ENCODE assay signal across 1 cellular context in the genomic region with DNA sequence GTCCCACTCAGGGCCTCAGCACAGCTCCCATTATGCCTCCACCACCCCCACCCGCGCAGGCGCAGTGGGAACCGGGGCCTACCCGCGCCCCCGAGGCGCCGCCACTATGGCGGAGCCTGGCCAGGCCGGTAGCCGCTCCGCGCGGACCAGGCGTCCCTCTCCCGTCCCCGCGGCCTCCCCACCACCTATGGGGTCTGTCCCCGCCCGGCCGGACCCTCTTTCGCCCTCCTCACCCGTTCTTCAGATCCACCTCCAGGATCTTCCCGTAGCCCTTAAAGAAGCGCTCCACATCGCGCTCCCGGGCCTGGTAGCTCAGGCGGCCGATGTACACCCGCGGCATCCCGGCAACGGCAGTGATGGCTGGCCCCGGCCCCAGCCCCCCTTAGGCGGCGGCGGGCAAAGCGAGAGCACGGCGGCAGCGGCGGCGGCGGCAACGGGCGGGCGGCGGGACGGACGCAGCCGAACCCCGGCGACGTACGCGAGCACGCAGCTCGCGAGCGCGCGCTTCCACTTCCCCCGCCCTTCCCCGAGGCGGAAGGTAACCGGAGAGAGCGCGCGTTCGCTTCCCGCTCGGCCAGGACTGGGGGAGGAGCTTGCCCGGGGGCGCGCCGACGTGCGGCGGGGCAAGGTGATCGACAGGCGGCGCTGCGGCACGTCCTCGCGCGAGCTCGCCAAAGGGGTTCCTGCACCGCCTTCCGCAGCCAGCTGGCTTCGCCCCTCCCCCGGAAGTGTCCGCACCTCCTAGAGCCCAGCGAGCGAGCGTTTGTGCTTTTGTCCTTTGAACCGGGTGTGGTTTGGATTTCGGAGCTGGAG.
TF ChIP-seq lines count a peak whose summit lies in the region.

SRSF4 (minus strand) TSS at position 488 of the 813 bp plus-strand sequence; CDS start at position 340, 148 bp downstream.

TF ChIP-seq in H1, 55 proteins besides CTCF, POLR2A, EP300 and RAD21:
- TF ChIP-seq, protein P1, sequence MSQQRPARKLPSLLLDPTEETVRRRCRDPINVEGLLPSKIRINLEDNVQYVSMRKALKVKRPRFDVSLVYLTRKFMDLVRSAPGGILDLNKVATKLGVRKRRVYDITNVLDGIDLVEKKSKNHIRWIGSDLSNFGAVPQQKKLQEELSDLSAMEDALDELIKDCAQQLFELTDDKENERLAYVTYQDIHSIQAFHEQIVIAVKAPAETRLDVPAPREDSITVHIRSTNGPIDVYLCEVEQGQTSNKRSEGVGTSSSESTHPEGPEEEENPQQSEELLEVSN (IDR thresholded peaks at IDR 0.05): peak; percentile 50; the same call in 1 of the 2 replicates
- TF ChIP-seq, protein P2, sequence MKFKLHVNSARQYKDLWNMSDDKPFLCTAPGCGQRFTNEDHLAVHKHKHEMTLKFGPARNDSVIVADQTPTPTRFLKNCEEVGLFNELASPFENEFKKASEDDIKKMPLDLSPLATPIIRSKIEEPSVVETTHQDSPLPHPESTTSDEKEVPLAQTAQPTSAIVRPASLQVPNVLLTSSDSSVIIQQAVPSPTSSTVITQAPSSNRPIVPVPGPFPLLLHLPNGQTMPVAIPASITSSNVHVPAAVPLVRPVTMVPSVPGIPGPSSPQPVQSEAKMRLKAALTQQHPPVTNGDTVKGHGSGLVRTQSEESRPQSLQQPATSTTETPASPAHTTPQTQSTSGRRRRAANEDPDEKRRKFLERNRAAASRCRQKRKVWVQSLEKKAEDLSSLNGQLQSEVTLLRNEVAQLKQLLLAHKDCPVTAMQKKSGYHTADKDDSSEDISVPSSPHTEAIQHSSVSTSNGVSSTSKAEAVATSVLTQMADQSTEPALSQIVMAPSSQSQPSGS (IDR thresholded peaks at IDR 0.05; ENCODE audit: low read length): no peak
- TF ChIP-seq BACH1 (IDR thresholded peaks at IDR 0.05; ENCODE audit: low read length) (peak; percentile 53; the same call in 1 of the 2 replicates), KDM4A (IDR thresholded peaks at IDR 0.05; ENCODE audit: low read depth, low read length, severe bottlenecking) (peak; percentile 55), CBX8 (IDR thresholded peaks at IDR 0.05; ENCODE audit: borderline replicate concordance, low read depth, low read length) (no peak), SIN3A (conservative IDR thresholded peaks at IDR 0.05 in 1 of 2, IDR thresholded peaks at IDR 0.05 in 1 of 2; ENCODE audit: low read depth in 1 of 2, low read length in 2 of 2) (peak in 1 of 2 experiments; percentile 77; a peak in 2 of 4 replicates), SP2 (IDR thresholded peaks at IDR 0.05; ENCODE audit: low read length) (no peak), TBP (IDR thresholded peaks at IDR 0.05; ENCODE audit: low read depth, low read length) (peak; percentile 68; the same call in 1 of the 2 replicates), SAP30 (IDR thresholded peaks at IDR 0.05; ENCODE audit: insufficient read depth, insufficient replicate concordance, low read length) (no peak), YY1 (IDR thresholded peaks at IDR 0.05; ENCODE audit: low read depth, low read length) (peak; percentile 86), NRF1 (IDR thresholded peaks at IDR 0.05; ENCODE audit: low read depth, low read length) (peak; percentile 59), RBBP5 (IDR thresholded peaks at IDR 0.05; ENCODE audit: borderline replicate concordance, low read depth, low read length) (peak; percentile 75; the same call in 1 of the 2 replicates), TAF7 (optimal IDR thresholded peaks at IDR 0.05; ENCODE audit: borderline replicate concordance, low read depth, low read length) (peak; percentile 76), CHD7 (IDR thresholded peaks at IDR 0.05; ENCODE audit: insufficient replicate concordance, low read length) (no peak), TCF12 (IDR thresholded peaks at IDR 0.05; ENCODE audit: low read depth, low read length) (peak; percentile 76; the same call in 1 of the 2 replicates), JUND (IDR thresholded peaks at IDR 0.05; ENCODE audit: low read length) (no peak), CREB1 (IDR thresholded peaks at IDR 0.05) (peak; percentile 79), MAFK (IDR thresholded peaks at IDR 0.05; ENCODE audit: low read depth, low read length) (no peak), RNF2 (IDR thresholded peaks at IDR 0.05; ENCODE audit: borderline replicate concordance, low read depth, low read length, missing control alignments, poor library complexity, severe bottlenecking) (no peak), ASH2L (IDR thresholded peaks at IDR 0.05; ENCODE audit: low read length) (peak; percentile 95), SP1 (IDR thresholded peaks at IDR 0.05; ENCODE audit: low read depth, low read length) (0 out of 2 replicates have a peak, but pooled peaks have one; percentile 49), KDM5A (IDR thresholded peaks at IDR 0.05; ENCODE audit: low read length) (no peak), HDAC2 (IDR thresholded peaks at IDR 0.05; ENCODE audit: borderline replicate concordance in 1 of 2, low read depth in 2 of 2, low read length in 2 of 2) (no peak), CBX5 (IDR thresholded peaks at IDR 0.05; ENCODE audit: low read depth, low read length) (no peak), BRCA1 (IDR thresholded peaks at IDR 0.05; ENCODE audit: low read depth, low read length) (peak; percentile 58; the same call in 1 of the 2 replicates), EGR1 (IDR thresholded peaks at IDR 0.05; ENCODE audit: borderline replicate concordance, low read depth, low read length) (no peak), BCL11A (IDR thresholded peaks at IDR 0.05; ENCODE audit: low read depth in 2 of 2, low read length in 2 of 2) (no peak), POU5F1 (IDR thresholded peaks at IDR 0.05; ENCODE audit: low read depth, low read length) (no peak), POLR2AphosphoS5 (IDR thresholded peaks at IDR 0.05; ENCODE audit: low read depth, low read length) (peak; percentile 67), CTBP2 (IDR thresholded peaks at IDR 0.05; ENCODE audit: borderline replicate concordance, insufficient read depth, insufficient read length, low read length) (no peak), CHD2 (IDR thresholded peaks at IDR 0.05; ENCODE audit: low read length) (peak; percentile 87), TAF1 (IDR thresholded peaks at IDR 0.05; ENCODE audit: low read depth, low read length) (peak; percentile 77), GABPA (IDR thresholded peaks at IDR 0.05; ENCODE audit: borderline replicate concordance, insufficient read depth, low read length) (peak; percentile 62; the same call in 1 of the 2 replicates), EZH2 (IDR thresholded peaks at IDR 0.05; ENCODE audit: low read depth, low read length, severe bottlenecking) (no peak), SRF (IDR thresholded peaks at IDR 0.05; ENCODE audit: low read depth, low read length) (no peak), PHF8 (conservative IDR thresholded peaks at IDR 0.05; ENCODE audit: low read depth, low read length) (peak; percentile 97), JUN (IDR thresholded peaks at IDR 0.05; ENCODE audit: low read depth, low read length) (no peak)
- TF ChIP-seq, protein P3, sequence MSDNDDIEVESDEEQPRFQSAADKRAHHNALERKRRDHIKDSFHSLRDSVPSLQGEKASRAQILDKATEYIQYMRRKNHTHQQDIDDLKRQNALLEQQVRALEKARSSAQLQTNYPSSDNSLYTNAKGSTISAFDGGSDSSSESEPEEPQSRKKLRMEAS (IDR thresholded peaks at IDR 0.05): peak; percentile 72; the same call in 1 of the 2 replicates
